ENCODE assay signal across 8 cellular contexts in the genomic region with DNA sequence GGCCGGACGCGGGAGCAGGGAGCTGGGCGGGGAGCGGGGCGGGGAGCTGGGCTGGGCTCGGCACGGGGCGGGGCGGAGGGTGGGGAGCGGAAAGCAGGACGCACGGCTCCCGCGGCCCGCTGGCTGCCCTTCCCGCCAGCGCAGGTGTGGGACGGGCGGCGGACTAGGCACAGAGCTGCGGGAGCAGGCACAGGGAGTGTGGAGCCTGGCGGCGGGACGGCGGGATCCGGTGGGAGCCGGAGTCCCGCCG. TPM values are rescaled to one million over a fixed set of nuclear protein-coding genes. Genes with fewer than 3 reads are reported as not detected.
DNase-seq lines count a peak whose midpoint lies in the region; ATAC-seq, FAIRE-seq and TF ChIP-seq lines count a peak whose summit lies in the region.

A gene (plus strand): TSS at position 125 of the 250 bp plus-strand sequence. CDS start 163 bp downstream, outside the sequence.

- peak within 1 kb of the TSS; percentile 95 for H3K4me2 ChIP-seq in keratinocyte (ENCODE audit: control insufficient read depth, extremely low read depth, insufficient read depth, low read depth, low read length)

- POLR2A ChIA-PET in activated naive CD8-positive, alpha-beta T cell treated with anti-CD3 and anti-CD28 coated beads, Interleukin-2, amount 10 ng/mL, durations not matched to agents 7 days and 5 days (lab: Charles Lee) = interaction anchor here (0.5 to 1.8 kb wide), 4 partner anchors 13 to 665 kb away, joined by 3 to 10 read pairs (median 5); no protein-coding TSS in a partner anchor

- H3K9ac ChIP-seq in keratinocyte (ENCODE audit: control insufficient read depth, extremely low read depth, insufficient read depth, low read length) = peak within 1 kb of the TSS; percentile 90

- no peaks in the 10 kb centered on the region for H3K9me3 Mint-ChIP-seq in activated naive CD8-positive, alpha-beta T cell treated with anti-CD3 and anti-CD28 coated beads, Interleukin-2, amount 10 ng/mL, durations not matched to agents 7 days and 5 days

- H2AFZ ChIP-seq in keratinocyte (ENCODE audit: control insufficient read depth, low read length) = peak within 1 kb of the TSS; percentile 94

- H3K36me3 Mint-ChIP-seq in activated naive CD8-positive, alpha-beta T cell treated with anti-CD3 and anti-CD28 coated beads, Interleukin-2, amount 10 ng/mL, durations not matched to agents 7 days and 5 days = no peaks in the 10 kb centered on the region

- H3K36me3 ChIP-seq in keratinocyte (ENCODE audit: control insufficient read depth in 2 of 2, extremely low read depth in 1 of 2, insufficient read depth in 2 of 2, low read length in 2 of 2) = no peaks in the 10 kb centered on the region

- H3K4me1 Mint-ChIP-seq in activated naive CD8-positive, alpha-beta T cell treated with anti-CD3 and anti-CD28 coated beads, Interleukin-2, amount 10 ng/mL, durations not matched to agents 7 days and 5 days = peaks cover 16% of the 10 kb centered on the region

- peak within 1 kb of the TSS; percentile 63 for H3K27ac Mint-ChIP-seq in activated naive CD8-positive, alpha-beta T cell treated with anti-CD3 and anti-CD28 coated beads, Interleukin-2, amount 10 ng/mL, durations not matched to agents 7 days and 5 days

- ATAC-seq in GM18517 (IDR thresholded peaks at IDR 0.05; ENCODE audit: unreplicated experiment) (peak; percentile 12), HG03060 (IDR thresholded peaks at IDR 0.05; ENCODE audit: low read depth, unreplicated experiment) (peak; percentile 7), GM21515 (IDR thresholded peaks at IDR 0.05; ENCODE audit: unreplicated experiment) (no peak)
- no peak for ATAC-seq in activated naive CD8-positive, alpha-beta T cell treated with anti-CD3 and anti-CD28 coated beads, Interleukin-2, amount 10 ng/mL, durations not matched to agents 7 days and 5 days (ENCODE audit: low read depth)

- peak within 1 kb of the TSS; percentile 62 to 80 (median 77) for H3K4me3 ChIP-seq in keratinocyte (ENCODE audit: control insufficient read depth in 2 of 3, extremely low read depth in 1 of 3, insufficient read depth in 2 of 3, low read depth in 1 of 3, low read length in 3 of 3)

- peak within 1 kb of the TSS; percentile 87 for H3K4me3 Mint-ChIP-seq in activated naive CD8-positive, alpha-beta T cell treated with anti-CD3 and anti-CD28 coated beads, Interleukin-2, amount 10 ng/mL, durations not matched to agents 7 days and 5 days

- dilution Hi-C loops in keratinocyte (cut with MboI; ENCODE audit: extremely low pct_ligation_motif_present, low sequenced_read_pairs) = no loop called here

- H3K4me1 ChIP-seq in keratinocyte (ENCODE audit: control insufficient read depth, extremely low read depth, insufficient read depth, low read length) = peaks cover 26% of the 10 kb centered on the region

- no peaks in the 10 kb centered on the region for H3K9me3 ChIP-seq in keratinocyte (ENCODE audit: control insufficient read depth, low read depth, low read length)

- H3K27ac ChIP-seq in keratinocyte (ENCODE audit: control insufficient read depth, insufficient read depth, low read length) (peak within 1 kb of the TSS; percentile 85), substantia nigra (ENCODE audit: low read depth, low read length, poor library complexity, severe bottlenecking) (peak within 1 kb of the TSS; percentile 63)

- no peaks in the 10 kb centered on the region for H3K79me2 ChIP-seq in keratinocyte (ENCODE audit: control insufficient read depth, insufficient read depth, low read length)

- FAIRE-seq in keratinocyte (lab: Jason Lieb, UNC) = no peak

- H3K9me1 ChIP-seq in keratinocyte (ENCODE audit: control insufficient read depth, extremely low read depth, insufficient read depth, low read length) = no peaks in the 10 kb centered on the region

- DNase-seq in activated naive CD8-positive, alpha-beta T cell treated with anti-CD3 and anti-CD28 coated beads, Interleukin-2, amount 10 ng/mL, durations not matched to agents 7 days and 5 days = no peak
- DNase-seq in keratinocyte (ENCODE audit: low read depth, low spot score) (no peak), substantia nigra (lab: John Stamatoyannopoulos, UW) (no peak), NCI-H510A (lab: John Stamatoyannopoulos, UW) (no peak), islet precursor cell (no peak)

- peaks cover 6% of the 10 kb centered on the region for H3K27me3 Mint-ChIP-seq in activated naive CD8-positive, alpha-beta T cell treated with anti-CD3 and anti-CD28 coated beads, Interleukin-2, amount 10 ng/mL, durations not matched to agents 7 days and 5 days

- no peak for TF ChIP-seq CTCF in keratinocyte (optimal IDR thresholded peaks at IDR 0.05 in 1 of 3, IDR thresholded peaks at IDR 0.05 in 1 of 3, conservative IDR thresholded peaks at IDR 0.05 in 1 of 3; ENCODE audit: extremely low read depth in 1 of 3, insufficient read depth in 2 of 3, low read length in 3 of 3)

- no peaks in the 10 kb centered on the region for H4K20me1 ChIP-seq in keratinocyte (ENCODE audit: control insufficient read depth, extremely low read depth, insufficient read depth, low read length)

- no peaks in the 10 kb centered on the region for H3K27me3 ChIP-seq in keratinocyte (ENCODE audit: control insufficient read depth, extremely low read depth, insufficient read depth, low read length)

RNA-seq across cellular contexts. Expression of the gene that starts here (rescaled TPM):
- total RNA-seq in activated naive CD8-positive, alpha-beta T cell treated with anti-CD3 and anti-CD28 coated beads, Interleukin-2, amount 10 ng/mL, durations not matched to agents 7 days and 5 days = 10 to 100 TPM; 12.5 to 15.4 TPM
- 9.9 to 18.7 TPM (median 17.6 TPM) in 3 replicates for polyA plus RNA-seq in keratinocyte
- polyA plus RNA-seq in keratinocyte (2011; ENCODE audit: low read depth) = 66.4 TPM
- polyA plus RNA-seq in keratinocyte (2011; cell fraction: cytosol; rRNA removed) = 11.2 and 14.0 TPM in 2 replicates
- 11.4 TPM in 2 replicates for polyA plus RNA-seq in keratinocyte (2011; cell fraction: nucleus; rRNA removed)
- polyA plus RNA-seq in keratinocyte (2012; ENCODE audit: low replicate concordance) = 11.0 and 143 TPM in 2 replicates
- 12.0 to 15.1 TPM (median 12.1 TPM) in 3 replicates for polyA minus RNA-seq in keratinocyte
- polyA minus RNA-seq in keratinocyte (2011; cell fraction: cytosol; rRNA and poly(A)+ RNA removed) = 12.5 TPM
- polyA minus RNA-seq in keratinocyte (2011; cell fraction: nucleus; rRNA and poly(A)+ RNA removed) = 4.2 and 4.6 TPM in 2 replicates

Comparison
In these comparisons a context has a peak if more than half of its experiments do, and no peak if none do; other contexts are left out.
1. ATAC-seq: peak in GM18517 (single experiment) and HG03060 (single experiment); none in activated naive CD8-positive, alpha-beta T cell treated with anti-CD3 and anti-CD28 coated beads, Interleukin-2, amount 10 ng/mL, durations not matched to agents 7 days and 5 days (single experiment) and GM21515 (single experiment).